8 cellular contexts compared by ENCODE assay signal in the genomic region with DNA sequence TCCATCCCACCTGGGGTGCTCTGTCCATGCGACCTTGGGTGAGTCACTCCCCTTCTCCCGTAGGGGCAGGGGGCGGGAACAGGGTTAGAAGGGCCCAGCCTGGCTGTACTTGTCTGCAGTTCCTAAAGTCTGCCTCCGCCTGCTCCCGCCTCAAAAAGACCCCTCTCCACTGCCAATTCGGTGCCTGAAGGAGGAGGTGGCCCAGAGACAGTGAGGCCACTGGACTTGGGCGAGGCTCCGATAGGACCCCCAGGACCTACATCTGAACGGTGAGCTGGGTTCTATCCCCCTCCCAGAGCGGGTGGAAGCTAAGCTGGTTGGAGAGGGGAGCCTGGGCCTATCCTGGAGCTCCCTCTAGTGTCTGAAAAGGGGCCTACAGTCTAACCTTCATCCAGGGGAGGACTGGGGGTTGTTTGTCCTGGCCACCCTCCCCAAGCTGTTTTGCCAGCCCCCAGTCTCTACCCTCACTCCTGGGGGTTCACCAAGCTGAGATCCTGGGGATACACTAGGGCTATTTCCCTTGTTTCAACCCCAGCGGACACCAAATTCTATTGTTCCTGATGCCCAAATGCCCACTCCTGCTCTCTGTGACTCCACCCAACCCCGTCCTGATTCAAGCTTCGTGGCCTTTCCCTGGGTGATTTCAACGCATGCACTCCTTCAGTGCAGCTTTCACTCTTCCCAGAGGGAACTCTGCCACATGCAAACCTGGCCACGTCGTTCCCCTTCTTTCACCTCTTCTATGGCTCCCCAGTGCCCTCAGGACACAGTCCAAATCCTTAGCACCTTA. TPM values are rescaled to one million over a fixed set of nuclear protein-coding genes. Genes with fewer than 3 reads are reported as not detected.
DNase-seq lines count a peak whose midpoint lies in the region; TF ChIP-seq lines count a peak whose summit lies in the region.

No MANE protein-coding gene starts in this region.

- no peak overlapping the region for H2AFZ ChIP-seq in mammary epithelial cell (ENCODE audit: low read depth, low read length)

- no peaks in the 10 kb centered on the region for H3K36me3 ChIP-seq in mammary epithelial cell (ENCODE audit: insufficient read depth, low read length)

- no peak overlapping the region for H3K4me3 Mint-ChIP-seq in HFFc6

- H3K27ac Mint-ChIP-seq in HFFc6 = no peak overlapping the region

- CTCF ChIA-PET in mammary epithelial cell (lab: Charles Lee; ENCODE audit: low non-redundant PET) = interaction anchor here (0.7 to 1.0 kb wide), 2 partner anchors 248 to 268 kb away, joined by 3 to 4 read pairs; no protein-coding TSS in a partner anchor

- dilution Hi-C loops in mammary epithelial cell (cut with HindIII; ENCODE audit: low sequenced_read_pairs) = no loop called here

- in situ Hi-C loops in mammary epithelial cell (cut with MboI; ENCODE audit: low sequenced_read_pairs in 2 of 2) = loop anchor here (5.0 to 25.0 kb wide), 2 partner anchors 268 to 888 kb away; no protein-coding TSS in a partner anchor

- WGBS in mammary epithelial cell (ENCODE audit: low coverage, missing lambda C conversion rate) = 28% methylated on average over 11 of the region's 16 CpGs

- no peaks in the 10 kb centered on the region for H3K4me1 Mint-ChIP-seq in HFFc6 (ENCODE audit: low read depth)

- intact Hi-C loops in mammary epithelial cell (cut with micrococcal nuclease) = loop anchor here (1.0 to 10.0 kb wide), 8 partner anchors 123 to 985 kb away; a partner anchor contains a TSS

- no TSS peak for BruUV-seq in mammary epithelial cell (replicated peaks; lab: Mats Ljungman, UMichigan)

- no peaks in the 10 kb centered on the region for H4K20me1 ChIP-seq in mammary epithelial cell (ENCODE audit: insufficient read depth, low read length)

- no peak overlapping the region for H3K4me2 ChIP-seq in mammary epithelial cell (ENCODE audit: insufficient read depth, low read depth, low read length)

- H3K27ac ChIP-seq in mammary epithelial cell (ENCODE audit: insufficient read depth, low read depth, low read length) = no peak overlapping the region

- no peaks in the 10 kb centered on the region for H3K79me2 ChIP-seq in mammary epithelial cell (ENCODE audit: insufficient read depth, low read length)

- no peak overlapping the region for H3K9ac ChIP-seq in mammary epithelial cell (ENCODE audit: insufficient read depth, low read length)

- peaks cover 17% of the 10 kb centered on the region for H3K27me3 Mint-ChIP-seq in HFFc6 (ENCODE audit: insufficient read depth)

- no peaks in the 10 kb centered on the region for H3K9me3 Mint-ChIP-seq in HFFc6

- TF ChIP-seq CTCF in HFFc6 (IDR thresholded peaks at IDR 0.05) = peak; percentile 94
- peak; percentile 97 for TF ChIP-seq CTCF in WI38 (IDR thresholded peaks at IDR 0.05; ENCODE audit: low read depth, low read length)
- peak; percentile 95 to 99 for TF ChIP-seq CTCF in mammary epithelial cell (conservative IDR thresholded peaks at IDR 0.05 in 1 of 2, IDR thresholded peaks at IDR 0.05 in 1 of 2; ENCODE audit: extremely low read depth in 1 of 2, insufficient read depth in 1 of 2, low read depth in 1 of 2, low read length in 2 of 2)

- no peaks in the 10 kb centered on the region for H3K27me3 ChIP-seq in mammary epithelial cell (ENCODE audit: insufficient read depth, low read length)

- H3K4me1 ChIP-seq in mammary epithelial cell (ENCODE audit: insufficient read depth, low read length) = peaks cover 4% of the 10 kb centered on the region

- H3K4me3 ChIP-seq in WI38 (ENCODE audit: low read depth, low read length) = no peak overlapping the region
- no peak overlapping the region for H3K4me3 ChIP-seq in mammary epithelial cell (replicated peaks in 1 of 3; ENCODE audit: insufficient read depth in 1 of 3, low read depth in 2 of 3, low read length in 3 of 3)

- H3K9me3 ChIP-seq in mammary epithelial cell (replicated peaks; ENCODE audit: insufficient read depth, low read length) = no peaks in the 10 kb centered on the region

- DNase-seq in EH (ENCODE audit: low read depth) (peak; percentile 63), HFFc6 (no peak), NCI-H2107 treated with DMSO at 0.1 percent for 48 hours (lab: John Stamatoyannopoulos, UW; ENCODE audit: unreplicated experiment) (peak; percentile 43), mammary epithelial cell (peak; percentile 34), left kidney (ENCODE audit: low read depth, low spot score) (peak; percentile 82), MV-4-11 (lab: John Stamatoyannopoulos, UW) (no peak)
- DNase-seq in stimulated activated CD4-positive, alpha-beta T cell treated with anti-CD3 and anti-CD28 coated beads, TNF-alpha, amount 100 ng/mL, for 24 hours (ENCODE audit: low read depth in 3 of 3) = peak; percentile 39 to 62 (median 49)

- no peaks in the 10 kb centered on the region for H3K36me3 Mint-ChIP-seq in HFFc6 (ENCODE audit: low read depth)

RNA-seq across cellular contexts. Expression of a gene that starts 6.1 kb away (rescaled TPM):
- not detected for total RNA-seq in HFFc6 (2021; fragmentation: NEBNext Ultra II Directional; extraction: Animal tissue kit (Norgen Biotek cat#: 25700))
- total RNA-seq in mammary epithelial cell = under 1 TPM in 1 of 2 donors, not detected in 1; 0.17 TPM
- polyA plus RNA-seq in mammary epithelial cell = not detected
- polyA minus RNA-seq in mammary epithelial cell = not detected

Comparison
In these comparisons a context has a peak if more than half of its experiments do, and no peak if none do; other contexts are left out.
1. DNase-seq: peak in EH (single experiment), NCI-H2107 treated with DMSO at 0.1 percent for 48 hours (single experiment), mammary epithelial cell (single experiment), left kidney (single experiment) and stimulated activated CD4-positive, alpha-beta T cell treated with anti-CD3 and anti-CD28 coated beads, TNF-alpha, amount 100 ng/mL, for 24 hours (3 of 3); none in HFFc6 (single experiment) and MV-4-11 (single experiment).
2. Peak in every context shown above with its lines, with median percentiles within 50 percentile points of each other: CTCF ChIP-seq.